Comparison of ENCODE assay signal across 21 cellular contexts in genomic region chr13:111342716-111343115, GRCh38. TPM values are rescaled to one million over a fixed set of nuclear protein-coding genes. Genes with fewer than 3 reads are reported as not detected.
"Had no signal": no experiment of that assay in that cellular context is flagged by ENCODE, and none has a peak within 500 bp of the region (broad histone marks: within the 10 kb centered on the region; RNA-seq: fewer than 3 reads in every experiment).

No MANE protein-coding gene starts in this region.

- H3K27me3 Mint-ChIP-seq: central memory CD8-positive, alpha-beta T cell; effector memory CD8-positive, alpha-beta T cell; naive thymus-derived CD8-positive, alpha-beta T cell; progenitor cell of endocrine pancreas had no signal

- H3K79me2 ChIP-seq: hepatocyte had no signal

- H3K4me3 ChIP-seq: hepatocyte, ovary, right lobe of liver, suprapubic skin, thyroid gland, upper lobe of left lung had no signal

- H3K36me3 ChIP-seq: neutrophil, ovary, right lobe of liver, suprapubic skin, thyroid gland, upper lobe of left lung had no signal

- H3K4me3 Mint-ChIP-seq: central memory CD8-positive, alpha-beta T cell; effector memory CD8-positive, alpha-beta T cell; stimulated activated effector memory CD8-positive, alpha-beta T cell treated with anti-CD3 and anti-CD28 coated beads, Interleukin-12 subunit alpha, Interleukin-12 subunit beta, amount 100 ng/mL, for 72 hours had no signal

- H3K9me3 Mint-ChIP-seq: central memory CD8-positive, alpha-beta T cell; effector memory CD8-positive, alpha-beta T cell; naive thymus-derived CD8-positive, alpha-beta T cell; stimulated activated effector memory CD8-positive, alpha-beta T cell treated with anti-CD3 and anti-CD28 coated beads, Interleukin-12 subunit alpha, Interleukin-12 subunit beta, amount 100 ng/mL, for 72 hours had no signal

- H3K27ac Mint-ChIP-seq: progenitor cell of endocrine pancreas; stimulated activated effector memory CD8-positive, alpha-beta T cell treated with anti-CD3 and anti-CD28 coated beads, Interleukin-12 subunit alpha, Interleukin-12 subunit beta, amount 100 ng/mL, for 72 hours had no signal

- H3K27me3 ChIP-seq: foreskin keratinocyte, hepatocyte, neutrophil, ovary, right lobe of liver, suprapubic skin, thyroid gland, upper lobe of left lung had no signal

- H3K9me3 ChIP-seq: neutrophil, ovary, right lobe of liver, suprapubic skin, thyroid gland, upper lobe of left lung had no signal

- ATAC-seq: effector memory CD8-positive, alpha-beta T cell; foreskin keratinocyte; left lobe of liver; naive thymus-derived CD8-positive, alpha-beta T cell; right lobe of liver; stimulated activated effector memory CD8-positive, alpha-beta T cell treated with anti-CD3 and anti-CD28 coated beads, Interleukin-12 subunit alpha, Interleukin-12 subunit beta, amount 100 ng/mL, for 72 hours; stimulated activated naive CD8-positive, alpha-beta T cell treated with anti-CD3 and anti-CD28 coated beads, Interleukin-15, Interleukin-2, amounts not matched to agents 100 U/mL and 50 U/mL, for 24 hours had no signal

- H3K36me3 Mint-ChIP-seq: stimulated activated effector memory CD8-positive, alpha-beta T cell treated with anti-CD3 and anti-CD28 coated beads, Interleukin-12 subunit alpha, Interleukin-12 subunit beta, amount 100 ng/mL, for 72 hours had no signal

- DNase-seq: effector memory CD8-positive, alpha-beta T cell; foreskin keratinocyte; mammary epithelial cell; ovary; right lobe of liver; stimulated activated CD4-positive, alpha-beta T cell treated with anti-CD3 and anti-CD28 coated beads, Interleukin-4, amount 100 ng/mL, for 1 hour; stimulated activated CD8-positive, alpha-beta memory T cell treated with anti-CD3 and anti-CD28 coated beads, Interleukin-4, amount 100 ng/mL, for 48 hours; stimulated activated naive CD8-positive, alpha-beta T cell treated with anti-CD3 and anti-CD28 coated beads, Interleukin-15, Interleukin-2, amounts not matched to agents 100 U/mL and 50 U/mL, for 24 hours; thyroid gland had no signal

- H3K4me1 ChIP-seq: foreskin keratinocyte, right lobe of liver, suprapubic skin, thyroid gland, upper lobe of left lung had no signal

- H3K4me1 Mint-ChIP-seq: central memory CD8-positive, alpha-beta T cell; naive thymus-derived CD8-positive, alpha-beta T cell; stimulated activated effector memory CD8-positive, alpha-beta T cell treated with anti-CD3 and anti-CD28 coated beads, Interleukin-12 subunit alpha, Interleukin-12 subunit beta, amount 100 ng/mL, for 72 hours had no signal

- H2AFZ ChIP-seq: hepatocyte had no signal

- H3K27ac ChIP-seq: foreskin keratinocyte, hepatocyte, neutrophil, ovary, right lobe of liver, suprapubic skin, thyroid gland, upper lobe of left lung had no signal

- H3K4me2 ChIP-seq: hepatocyte had no signal

RNA-seq across cellular contexts. Expression of gene TEX29, which starts 22.3 kb away (rescaled TPM):
- total RNA-seq: epithelial cell of proximal tubule, foreskin keratinocyte, lower leg skin, mammary epithelial cell, renal cortical epithelial cell, suprapubic skin, thyroid gland had no signal
